ENCODE assay signal across 8 cellular contexts in genomic region chr2:74391580-74392448, GRCh38. TPM values are rescaled to one million over a fixed set of nuclear protein-coding genes. Genes with fewer than 3 reads are reported as not detected.
DNase-seq lines count a peak whose midpoint lies in the region; ATAC-seq, FAIRE-seq and TF ChIP-seq lines count a peak whose summit lies in the region.

No MANE protein-coding gene starts in this region.

- WGBS in psoas muscle, 3 donors = 1 to 2% (median 1%) methylated on average over 50 to 62 of the region's 62 CpGs

- ATAC-seq in HG02642 (IDR thresholded peaks at IDR 0.05; ENCODE audit: poor library complexity, unreplicated experiment) (peak; percentile 80), T-cell (replicated peaks in 1 of 4) (peak; percentile 88 to 92 (median 90)), psoas muscle (peak; percentile 89 to 93 (median 92))

- no peaks in the 10 kb centered on the region for H3K36me3 Mint-ChIP-seq in T-cell

- FAIRE-seq in urothelium cell line (lab: Jason Lieb, UNC) = peak; percentile 88

- H3K36me3 ChIP-seq in left ventricle myocardium inferior (no peaks in the 10 kb centered on the region), psoas muscle (ENCODE audit: insufficient read depth in 1 of 2, low read depth in 1 of 2) (no peaks in the 10 kb centered on the region)

- H3K4me3 ChIP-seq in GM12864 (ENCODE audit: low read depth, low read length) (peak overlapping the region; percentile 89), left ventricle myocardium inferior (peak overlapping the region; percentile 94), psoas muscle (peak overlapping the region; percentile 91)

- peak overlapping the region in 1 of 3 donors; percentile 97 for H3K4me3 Mint-ChIP-seq in T-cell

- H3K9me3 Mint-ChIP-seq in T-cell = no peaks in the 10 kb centered on the region

- H3K27ac ChIP-seq in left ventricle myocardium inferior (replicated peaks) (peak overlapping the region; percentile 95), psoas muscle (peak overlapping the region; percentile 95)

- peak overlapping the region; percentile 99 to 100 for H3K27ac Mint-ChIP-seq in T-cell

- no peaks in the 10 kb centered on the region for H3K9me3 ChIP-seq in left ventricle myocardium inferior (replicated peaks)
- H3K9me3 ChIP-seq in psoas muscle = no peaks in the 10 kb centered on the region

- peaks cover 0 to 7% of the 10 kb centered on the region in 2 donors for H3K27me3 Mint-ChIP-seq in T-cell

- peaks cover 54% of the 10 kb centered on the region for H3K4me1 ChIP-seq in left ventricle myocardium inferior
- H3K4me1 ChIP-seq in psoas muscle = peaks cover 42% of the 10 kb centered on the region

- TF ChIP-seq CTCF in GM12864 (IDR thresholded peaks at IDR 0.05; ENCODE audit: low read depth, low read length, missing control alignments) = peak; percentile 95
- peak; percentile 97 for TF ChIP-seq CTCF in left ventricle myocardium inferior (IDR thresholded peaks at IDR 0.05; ENCODE audit: borderline replicate concordance)
- TF ChIP-seq CTCF in psoas muscle (IDR thresholded peaks at IDR 0.05) = peak; percentile 98

- DNase-seq in GM12864 (ENCODE audit: low read depth) (peak; percentile 77), NCI-H146 (lab: John Stamatoyannopoulos, UW) (peak; percentile 91), T-cell (peak; percentile 87 to 98 (median 94)), amniotic epithelial cell (ENCODE audit: low read depth) (peak; percentile 77), left ventricle myocardium inferior (peak; percentile 90), psoas muscle (peak; percentile 93 to 97), urothelium cell line (ENCODE audit: low spot score) (peak; percentile 95)

- CTCF ChIA-PET in T-cell (lab: Charles Lee) = interaction anchor here (0.6 to 2.0 kb wide), 16 partner anchors 9 to 567 kb away, joined by 3 to 11 read pairs (median 4); partner anchors contain the start of genes C2orf81 (in 1 of the 2), MOB1A (in 1 of the 2) and STAMBP (in 1 of the 2)

- H3K4me1 Mint-ChIP-seq in T-cell = peaks cover 0 to 6% (median 4%) of the 10 kb centered on the region in 3 donors

- POLR2A ChIA-PET in T-cell (lab: Charles Lee) = interaction anchor here (0.6 to 1.2 kb wide), 4 partner anchors 28 to 1099 kb away, joined by 3 to 7 read pairs (median 4); no protein-coding TSS in a partner anchor

- no peaks in the 10 kb centered on the region for H3K27me3 ChIP-seq in left ventricle myocardium inferior (ENCODE audit: low read depth)
- peaks cover 0 to 2% (median 0%) of the 10 kb centered on the region in 3 donors for H3K27me3 ChIP-seq in psoas muscle (ENCODE audit: insufficient read depth in 3 of 3, low read length in 2 of 3)

- intact Hi-C loops in left ventricle myocardium inferior (cut with micrococcal nuclease) (no loop called here), psoas muscle (cut with DNase I) (no loop called here)

RNA-seq across cellular contexts. Expression of gene DCTN1, which starts 11.7 kb away (rescaled TPM):
- 100 to 1,000 TPM in 3 of 5 donors, 10 to 100 TPM in 2; 81.9 to 124 (median 117) TPM for total RNA-seq in T-cell
- 201 TPM for total RNA-seq in left ventricle myocardium inferior
- 100 to 1,000 TPM in 3 of 4 donors, 10 to 100 TPM in 1; 99.0 to 131 (median 116) TPM for total RNA-seq in psoas muscle
- polyA plus RNA-seq in psoas muscle = 10 to 100 TPM; 45.6 to 61.3 (median 52.1) TPM

RNA-seq across cellular contexts. Expression of gene C2orf81, which starts 29.6 kb away (rescaled TPM):
- total RNA-seq in T-cell = 1 to 10 TPM; 5.0 to 9.5 (median 7.5) TPM
- 0.82 TPM for total RNA-seq in left ventricle myocardium inferior
- under 1 TPM; 0.15 to 0.46 (median 0.39) TPM for total RNA-seq in psoas muscle
- polyA plus RNA-seq in psoas muscle = under 1 TPM; 0.06 to 0.34 (median 0.23) TPM

RNA-seq across cellular contexts. Expression of gene WDR54, which starts 29.7 kb away (rescaled TPM):
- 10 to 100 TPM; 31.4 to 46.8 (median 45.4) TPM for total RNA-seq in T-cell
- total RNA-seq in left ventricle myocardium inferior = 2.9 TPM
- 1 to 10 TPM; 1.1 to 1.6 (median 1.4) TPM for total RNA-seq in psoas muscle
- polyA plus RNA-seq in psoas muscle = 1 to 10 TPM in 2 of 3 donors, under 1 TPM in 1; 0.52 to 2.4 (median 2.4) TPM

RNA-seq across cellular contexts. Expression of gene SLC4A5, which starts 48.6 kb away (rescaled TPM):
- 10 to 100 TPM; 10.1 to 19.3 (median 14.6) TPM for total RNA-seq in T-cell
- total RNA-seq in left ventricle myocardium inferior = 2.3 TPM
- total RNA-seq in psoas muscle = 1 to 10 TPM in 3 of 4 donors, under 1 TPM in 1; 0.57 to 5.7 (median 2.3) TPM
- under 1 TPM; 0.27 to 0.53 (median 0.42) TPM for polyA plus RNA-seq in psoas muscle

RNA-seq across cellular contexts. Expression of gene RTKN, which starts 49.9 kb away (rescaled TPM):
- total RNA-seq in T-cell (1 to 10 TPM in 1 of 5 donors, under 1 TPM in 3, not detected in 1; 0.93 to 1.7 (median 0.96) TPM), left ventricle myocardium inferior (14.0 TPM), psoas muscle (10 to 100 TPM in 2 of 4 donors, 1 to 10 TPM in 2; 6.0 to 18.8 (median 9.0) TPM)
- 10 to 100 TPM in 1 of 3 donors, 1 to 10 TPM in 2; 3.1 to 12.1 (median 6.6) TPM for polyA plus RNA-seq in psoas muscle

Comparison
In these comparisons a context has a peak if more than half of its experiments do, and no peak if none do; other contexts are left out.
1. Peak in every context shown above with its lines: DNase-seq, ATAC-seq, H3K4me3 ChIP-seq and H3K27ac ChIP-seq.